ENCODE assay signal across 24 cellular contexts in the genomic region with DNA sequence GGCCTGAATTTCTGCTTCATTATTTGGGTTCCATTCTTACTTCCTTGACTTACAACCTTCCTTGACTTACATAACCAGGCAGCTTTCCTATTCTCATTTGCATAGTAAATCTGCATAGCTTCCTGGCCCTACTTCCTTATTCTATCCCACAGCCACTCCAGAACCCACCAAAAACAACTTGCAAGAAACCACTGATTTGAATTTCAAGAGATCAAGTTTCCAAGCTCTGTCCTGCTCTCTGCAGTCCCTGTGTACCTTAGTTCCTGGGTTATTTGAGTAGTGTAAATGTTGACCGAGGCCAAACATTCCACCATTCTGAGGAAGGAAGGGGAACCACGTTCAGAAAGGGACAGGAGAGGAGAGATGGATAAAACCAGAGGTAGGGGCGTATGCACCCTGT.
DNase-seq lines count a peak whose midpoint lies in the region; ATAC-seq and TF ChIP-seq lines count a peak whose summit lies in the region.
"Had no signal": no experiment of that assay in that cellular context is flagged by ENCODE, and none has a peak within 500 bp of the region (broad histone marks: within the 10 kb centered on the region; RNA-seq: fewer than 3 reads in every experiment).

No MANE protein-coding gene starts in this region.

- H3K36me3 ChIP-seq in Karpas-422 (ENCODE audit: insufficient read depth, low read length) (no peaks in the 10 kb centered on the region), OCI-LY1 (ENCODE audit: insufficient read depth, low read length) (no peaks in the 10 kb centered on the region), mammary epithelial cell (ENCODE audit: insufficient read depth, low read length) (no peaks in the 10 kb centered on the region), right atrium auricular region (no peaks in the 10 kb centered on the region)
- H3K36me3 ChIP-seq: adrenal gland, cardiac muscle cell, thyroid gland had no signal

- H3K27ac ChIP-seq in Karpas-422 (ENCODE audit: low read length) (no peak overlapping the region), OCI-LY1 (ENCODE audit: low read depth, low read length, poor library complexity, severe bottlenecking) (peak overlapping the region; percentile 40), mammary epithelial cell (ENCODE audit: insufficient read depth, low read depth, low read length) (no peak overlapping the region), right atrium auricular region (no peak overlapping the region)
- H3K27ac ChIP-seq: adrenal gland, cardiac muscle cell, thyroid gland had no signal

- in situ Hi-C loops in mammary epithelial cell (cut with MboI; ENCODE audit: low sequenced_read_pairs in 2 of 2) = no loop called here

- no peak for TF ChIP-seq CTCF in OCI-LY1 (IDR thresholded peaks at IDR 0.05; ENCODE audit: low read length)
- TF ChIP-seq CTCF in mammary epithelial cell (conservative IDR thresholded peaks at IDR 0.05 in 1 of 2, IDR thresholded peaks at IDR 0.05 in 1 of 2; ENCODE audit: extremely low read depth in 1 of 2, insufficient read depth in 1 of 2, low read depth in 1 of 2, low read length in 2 of 2) = no peak
- TF ChIP-seq CTCF in right atrium auricular region (IDR thresholded peaks at IDR 0.05) = no peak

- H3K4me3 ChIP-seq in Karpas-422 (ENCODE audit: low read length) = no peak overlapping the region
- no peak overlapping the region for H3K4me3 ChIP-seq in OCI-LY1 (ENCODE audit: low read depth, low read length, poor library complexity, severe bottlenecking)
- H3K4me3 ChIP-seq in mammary epithelial cell (replicated peaks in 1 of 3; ENCODE audit: insufficient read depth in 1 of 3, low read depth in 2 of 3, low read length in 3 of 3) = no peak overlapping the region
- H3K4me3 ChIP-seq in right atrium auricular region = no peak overlapping the region
- H3K4me3 ChIP-seq: adrenal gland, cardiac muscle cell, thyroid gland had no signal

- peak overlapping the region; percentile 39 for H3K4me2 ChIP-seq in Karpas-422 (ENCODE audit: low read depth, low read length, poor library complexity, severe bottlenecking)
- H3K4me2 ChIP-seq in OCI-LY1 (ENCODE audit: low read length) = no peak overlapping the region
- no peak overlapping the region for H3K4me2 ChIP-seq in mammary epithelial cell (ENCODE audit: insufficient read depth, low read depth, low read length)

- H3K9ac ChIP-seq in Karpas-422 (ENCODE audit: low read length) (no peak overlapping the region), OCI-LY1 (ENCODE audit: low read length) (no peak overlapping the region), mammary epithelial cell (ENCODE audit: insufficient read depth, low read length) (no peak overlapping the region)

- no peaks in the 10 kb centered on the region for H3K9me3 ChIP-seq in Karpas-422 (ENCODE audit: low read length)
- no peaks in the 10 kb centered on the region for H3K9me3 ChIP-seq in OCI-LY1 (ENCODE audit: low read length)
- H3K9me3 ChIP-seq in mammary epithelial cell (replicated peaks; ENCODE audit: insufficient read depth, low read length) = no peaks in the 10 kb centered on the region
- no peaks in the 10 kb centered on the region for H3K9me3 ChIP-seq in right atrium auricular region
- H3K9me3 ChIP-seq: adrenal gland, thyroid gland had no signal

- no TSS peak for BruUV-seq in mammary epithelial cell (replicated peaks; lab: Mats Ljungman, UMichigan)

- CTCF ChIA-PET in mammary epithelial cell (lab: Charles Lee; ENCODE audit: low non-redundant PET) = interaction anchor here (0.9 kb wide), 1 partner anchor 129 kb away, joined by 3 read pairs; no protein-coding TSS in a partner anchor

- H3K27me3 ChIP-seq in Karpas-422 (ENCODE audit: low read length) = no peaks in the 10 kb centered on the region
- no peaks in the 10 kb centered on the region for H3K27me3 ChIP-seq in OCI-LY1 (ENCODE audit: insufficient read depth, low read length)
- H3K27me3 ChIP-seq in mammary epithelial cell (ENCODE audit: insufficient read depth, low read length) = no peaks in the 10 kb centered on the region
- H3K27me3 ChIP-seq in right atrium auricular region = no peaks in the 10 kb centered on the region
- H3K27me3 ChIP-seq: adrenal gland, cardiac muscle cell, thyroid gland had no signal

- H2AFZ ChIP-seq in Karpas-422 (ENCODE audit: low read length) (no peak overlapping the region; the same call in 1 of the 2 replicates), OCI-LY1 (ENCODE audit: low read length) (0 out of 2 replicates have a peak overlapping the region, but pooled peaks have one; percentile 26), mammary epithelial cell (ENCODE audit: low read depth, low read length) (peak overlapping the region; percentile 28)

- DNase-seq in DMS53 (lab: John Stamatoyannopoulos, UW) = peak; percentile 67
- DNase-seq in Karpas-422 = no peak
- DNase-seq in mammary epithelial cell = no peak
- DNase-seq in right atrium auricular region (ENCODE audit: low spot score) = no peak
- DNase-seq: activated CD4-positive, alpha-beta T cell treated with anti-CD3 and anti-CD28 coated beads for 36 hours; activated CD8-positive, alpha-beta memory T cell treated with anti-CD3 and anti-CD28 coated beads, Interleukin-2, amount 10 ng/mL, durations not matched to agents 7 days and 5 days; adrenal gland; CD8-positive, alpha-beta T cell; dermis blood vessel endothelial cell; DMS79 treated with DMSO at 0.1 percent for 48 hours; mesendoderm; naive thymus-derived CD4-positive, alpha-beta T cell; NCI-H1092 treated with DMSO at 0.1 percent for 48 hours; NCI-H2081 treated with DMSO at 0.1 percent for 48 hours; NCI-H524; thyroid gland had no signal

- peaks cover 9% of the 10 kb centered on the region for H3K4me1 ChIP-seq in Karpas-422 (ENCODE audit: low read length)
- peaks cover 25% of the 10 kb centered on the region for H3K4me1 ChIP-seq in OCI-LY1 (ENCODE audit: insufficient read depth, low read length, severe bottlenecking)
- no peaks in the 10 kb centered on the region for H3K4me1 ChIP-seq in mammary epithelial cell (ENCODE audit: insufficient read depth, low read length)
- no peaks in the 10 kb centered on the region for H3K4me1 ChIP-seq in right atrium auricular region
- H3K4me1 ChIP-seq: adrenal gland, thyroid gland had no signal

- WGBS in mammary epithelial cell (ENCODE audit: low coverage, missing lambda C conversion rate) = 77% methylated on average over 3 of the region's 3 CpGs

- no peaks in the 10 kb centered on the region for H3K79me2 ChIP-seq in Karpas-422 (ENCODE audit: low read length)
- H3K79me2 ChIP-seq in OCI-LY1 (ENCODE audit: insufficient read depth, low read length) = no peaks in the 10 kb centered on the region
- no peaks in the 10 kb centered on the region for H3K79me2 ChIP-seq in mammary epithelial cell (ENCODE audit: insufficient read depth, low read length)

- H3K9me2 ChIP-seq in Karpas-422 (replicated peaks; ENCODE audit: insufficient read depth, low read length) (no peaks in the 10 kb centered on the region), OCI-LY1 (ENCODE audit: low read depth, low read length) (no peaks in the 10 kb centered on the region)

- dilution Hi-C loops in mammary epithelial cell (cut with HindIII; ENCODE audit: low sequenced_read_pairs) = no loop called here

- intact Hi-C loops in mammary epithelial cell (cut with micrococcal nuclease) = loop anchor here (5.0 to 10.0 kb wide), 2 partner anchors 130 to 307 kb away; no protein-coding TSS in a partner anchor

- no peaks in the 10 kb centered on the region for H3F3A ChIP-seq in OCI-LY1 (ENCODE audit: insufficient read depth, low read length)

- H4K20me1 ChIP-seq in Karpas-422 (ENCODE audit: insufficient read depth, low read depth, low read length) (no peaks in the 10 kb centered on the region), OCI-LY1 (ENCODE audit: insufficient read depth, low read length) (no peaks in the 10 kb centered on the region), mammary epithelial cell (ENCODE audit: insufficient read depth, low read length) (no peaks in the 10 kb centered on the region)

- ATAC-seq in GM18858 (IDR thresholded peaks at IDR 0.05; ENCODE audit: unreplicated experiment) = no peak
- no peak for ATAC-seq in HG02981 (IDR thresholded peaks at IDR 0.05; ENCODE audit: unreplicated experiment)
- ATAC-seq in GM21423 (IDR thresholded peaks at IDR 0.05; ENCODE audit: unreplicated experiment) = no peak
- ATAC-seq: activated CD4-positive, alpha-beta T cell treated with anti-CD3 and anti-CD28 coated beads for 36 hours; activated CD8-positive, alpha-beta memory T cell treated with anti-CD3 and anti-CD28 coated beads, Interleukin-2, amount 10 ng/mL, durations not matched to agents 7 days and 5 days; activated T-helper 17 cell treated with anti-CD3 and anti-CD28 coated beads, Interleukin-2, amount 50 U/mL, for 72 hours; CD8-positive, alpha-beta T cell; naive thymus-derived CD4-positive, alpha-beta T cell; sciatic nerve; stimulated activated memory B cell treated with anti-CD40 and anti-IgM and Interleukin-4, amounts not matched to agents 10 μg/mL and 1 μg/mL and 100 μg/mL, for 72 hours had no signal
